In genomic region chr13:46665630-46666482, GRCh38 we compare ENCODE assay signal across 8 cellular contexts.
DNase-seq lines count a peak whose midpoint lies in the region; ATAC-seq, FAIRE-seq and TF ChIP-seq lines count a peak whose summit lies in the region.

No MANE protein-coding gene starts in this region.

- TF ChIP-seq CTCF in 22Rv1 (IDR thresholded peaks at IDR 0.05), result no peak
- no peak for TF ChIP-seq CTCF in SU-DHL-6 (IDR thresholded peaks at IDR 0.05; ENCODE audit: insufficient read depth, low read length, poor library complexity, severe bottlenecking)
- TF ChIP-seq CTCF in HepG2 (CRISPR knock-in tag; IDR thresholded peaks at IDR 0.05), result no peak

- H3K27me3 ChIP-seq in SU-DHL-6 (ENCODE audit: low read length), result no peaks in the 10 kb centered on the region
- H3K27me3 ChIP-seq in HepG2 (ENCODE audit: control insufficient read depth in 1 of 2, insufficient read depth in 2 of 2, low read length in 2 of 2), result no peaks in the 10 kb centered on the region

- no peak for TF ChIP-seq RAD21 in HepG2 (CRISPR knock-in tag; IDR thresholded peaks at IDR 0.05)

- ATAC-seq in HepG2, result peak; percentile 99

- peak overlapping the region; percentile 66 for H3K4me2 ChIP-seq in SU-DHL-6 (ENCODE audit: low read depth, low read length, poor library complexity, severe bottlenecking)
- H3K4me2 ChIP-seq in HepG2 (ENCODE audit: low read depth, low read length), result peak overlapping the region; percentile 73

- DNase-seq in GM19239 (ENCODE audit: insufficient read length, low spot score) (no peak), HepG2 (ENCODE audit: low spot score) (peak; percentile 70), UCSD-AML1 (lab: John Stamatoyannopoulos, UW; ENCODE audit: unreplicated experiment) (no peak), mesenteric fat pad (ENCODE audit: low spot score) (no peak)
- DNase-seq in activated CD8-positive, alpha-beta memory T cell treated with anti-CD3 and anti-CD28 coated beads for 24 hours, result no peak
- no peak for DNase-seq in stimulated activated CD4-positive, alpha-beta T cell treated with anti-CD3 and anti-CD28 coated beads, Interleukin-4, amount 100 ng/mL, for 24 hours

- CTCF ChIA-PET in HepG2 (lab: Yijun Ruan, JAX; ENCODE audit: low intra/inter-chr PET ratio, low total read pairs), result no interaction called here

- BruUV-seq in HepG2 (replicated peaks; lab: Mats Ljungman, UMichigan), result TSS peak; percentile 95

- in situ Hi-C loops in HepG2 (cut with HindIII; ENCODE audit: extremely low pct_ligation_motif_present, low pct_unique_long_range_greater_than_20kb), result no loop called here

- H3K27ac ChIP-seq in 22Rv1, result peak overlapping the region; percentile 76
- peak overlapping the region; percentile 5; the same call in 1 of the 2 replicates for H3K27ac ChIP-seq in SU-DHL-6 (ENCODE audit: low read depth, low read length)
- peak overlapping the region; percentile 75 for H3K27ac ChIP-seq in HepG2 (ENCODE audit: extremely low read length, insufficient read depth, low read length)

- POLR2A ChIA-PET in HepG2 (lab: Yijun Ruan, JAX), result interaction anchor here (0.7 to 1.7 kb wide), 10 partner anchors 9 to 132 kb away, joined by 3 to 9 read pairs (median 3); partner anchors contain the start of gene LRCH1

- intact Hi-C loops in HepG2 (cut with micrococcal nuclease; ENCODE audit: unreplicated experiment), result loop anchor here (1.0 kb wide), 1 partner anchor 10 kb away; no protein-coding TSS in a partner anchor

- H3K4me3 ChIP-seq in SU-DHL-6 (ENCODE audit: insufficient read depth, low read length, poor library complexity, severe bottlenecking), result no peak overlapping the region
- H3K4me3 ChIP-seq in HepG2 (replicated peaks in 1 of 3; ENCODE audit: insufficient read depth in 1 of 3, low read depth in 2 of 3, low read length in 3 of 3), result peak overlapping the region; percentile 29 to 55 (median 53)

- WGBS in HepG2 (ENCODE audit: low lambda C conversion rate), result 1% methylated on average over 7 of the region's 7 CpGs

- H2AFZ ChIP-seq in SU-DHL-6 (ENCODE audit: low read depth, low read length, severe bottlenecking), result no peak overlapping the region
- no peak overlapping the region for H2AFZ ChIP-seq in HepG2 (ENCODE audit: low read length)

- TF ChIP-seq EP300 in HepG2 (IDR thresholded peaks at IDR 0.05; ENCODE audit: low read depth in 2 of 2, low read length in 2 of 2) (no peak), HepG2 (CRISPR knock-in tag; IDR thresholded peaks at IDR 0.05; ENCODE audit: borderline replicate concordance) (no peak)

- peak in 1 of 2 experiments; percentile 63; a peak in 1 of 4 replicates for TF ChIP-seq POLR2A in HepG2 (IDR thresholded peaks at IDR 0.05; ENCODE audit: insufficient read depth in 1 of 2, low read depth in 2 of 2, low read length in 2 of 2)

- H3K36me3 ChIP-seq in SU-DHL-6 (ENCODE audit: low read length) (no peaks in the 10 kb centered on the region), HepG2 (replicated peaks in 1 of 2; ENCODE audit: control insufficient read depth in 1 of 2, insufficient read depth in 2 of 2, low read length in 2 of 2) (peaks cover 7 to 11% of the 10 kb centered on the region in 2 experiments; a peak in 2 of 5 replicates)

- FAIRE-seq in GM19239 (lab: Jason Lieb, UNC) (peak; percentile 82), HepG2 (lab: Jason Lieb, UNC) (peak; percentile 88)

- H3K4me1 ChIP-seq in HepG2 (ENCODE audit: insufficient read depth, low read length), result peaks cover 63% of the 10 kb centered on the region

- no peak overlapping the region for H3K9ac ChIP-seq in SU-DHL-6 (ENCODE audit: low read length)
- peak overlapping the region; percentile 55 for H3K9ac ChIP-seq in HepG2 (ENCODE audit: insufficient read depth, low read depth, low read length)

- H3K79me2 ChIP-seq in SU-DHL-6 (ENCODE audit: insufficient read depth, low read length) (peaks cover 31% of the 10 kb centered on the region), HepG2 (ENCODE audit: insufficient read depth, low read length) (peaks cover 38% of the 10 kb centered on the region)

- no peaks in the 10 kb centered on the region for H3K9me3 ChIP-seq in SU-DHL-6 (ENCODE audit: insufficient read depth, low read length)
- no peaks in the 10 kb centered on the region for H3K9me3 ChIP-seq in HepG2 (ENCODE audit: low read length)

- H4K20me1 ChIP-seq in SU-DHL-6 (ENCODE audit: low read depth, low read length) (no peaks in the 10 kb centered on the region; the same call in 1 of the 2 replicates), HepG2 (ENCODE audit: insufficient read depth, low read length) (no peaks in the 10 kb centered on the region)

- H3K9me2 ChIP-seq in SU-DHL-6 (replicated peaks; ENCODE audit: insufficient read depth, low read length), result no peaks in the 10 kb centered on the region

- H3F3A ChIP-seq in SU-DHL-6 (ENCODE audit: insufficient read depth), result no peaks in the 10 kb centered on the region

TF ChIP-seq in HepG2, 621 proteins besides CTCF, POLR2A, EP300 and RAD21 (continues in another document):
- TF ChIP-seq KLF13 (CRISPR knock-in tag; IDR thresholded peaks at IDR 0.05) (no peak), TCF7L2 (IDR thresholded peaks at IDR 0.05; ENCODE audit: low read depth, low read length) (no peak), SOX5 (CRISPR knock-in tag; IDR thresholded peaks at IDR 0.05; ENCODE audit: borderline replicate concordance) (peak; percentile 33; the same call in 1 of the 2 replicates), XRCC5 (optimal IDR thresholded peaks at IDR 0.05; ENCODE audit: low read length) (no peak), ZNF549 (CRISPR knock-in tag; IDR thresholded peaks at IDR 0.05) (no peak), DMAP1 (CRISPR knock-in tag; IDR thresholded peaks at IDR 0.05) (no peak), TOPORS (CRISPR knock-in tag; IDR thresholded peaks at IDR 0.05) (no peak), ATF7 (IDR thresholded peaks at IDR 0.05) (no peak), ATF7 (CRISPR knock-in tag; IDR thresholded peaks at IDR 0.05) (no peak), ZNF83 (CRISPR knock-in tag; IDR thresholded peaks at IDR 0.05; ENCODE audit: borderline replicate concordance) (no peak), NR2F1 (CRISPR knock-in tag; IDR thresholded peaks at IDR 0.05) (no peak), TAF1 (CRISPR knock-in tag; IDR thresholded peaks at IDR 0.05) (peak; percentile 45; the same call in 1 of the 2 replicates), CCAR2 (optimal IDR thresholded peaks at IDR 0.05; ENCODE audit: low read depth, low read length) (no peak), ZNF772 (CRISPR knock-in tag; IDR thresholded peaks at IDR 0.05) (no peak), ZFAT (CRISPR knock-in tag; conservative IDR thresholded peaks at IDR 0.05) (no peak), TRAFD1 (CRISPR knock-in tag; IDR thresholded peaks at IDR 0.05; ENCODE audit: borderline replicate concordance) (no peak), ZFX (CRISPR knock-in tag; IDR thresholded peaks at IDR 0.05; ENCODE audit: low read depth) (peak; percentile 46; the same call in 1 of the 2 replicates), BHLHE40 (IDR thresholded peaks at IDR 0.05; ENCODE audit: low read length) (no peak), FOXA3 (CRISPR knock-in tag; IDR thresholded peaks at IDR 0.05) (peak; percentile 95), FOXA1 (IDR thresholded peaks at IDR 0.05) (peak; percentile 53; the same call in 1 of the 2 replicates), FOXA1 (CRISPR knock-in tag; IDR thresholded peaks at IDR 0.05) (peak; percentile 93), JARID2 (CRISPR knock-in tag; IDR thresholded peaks at IDR 0.05; ENCODE audit: insufficient replicate concordance) (no peak), ZFP36L1 (CRISPR knock-in tag; IDR thresholded peaks at IDR 0.05) (no peak)
- TF ChIP-seq, protein P1, sequence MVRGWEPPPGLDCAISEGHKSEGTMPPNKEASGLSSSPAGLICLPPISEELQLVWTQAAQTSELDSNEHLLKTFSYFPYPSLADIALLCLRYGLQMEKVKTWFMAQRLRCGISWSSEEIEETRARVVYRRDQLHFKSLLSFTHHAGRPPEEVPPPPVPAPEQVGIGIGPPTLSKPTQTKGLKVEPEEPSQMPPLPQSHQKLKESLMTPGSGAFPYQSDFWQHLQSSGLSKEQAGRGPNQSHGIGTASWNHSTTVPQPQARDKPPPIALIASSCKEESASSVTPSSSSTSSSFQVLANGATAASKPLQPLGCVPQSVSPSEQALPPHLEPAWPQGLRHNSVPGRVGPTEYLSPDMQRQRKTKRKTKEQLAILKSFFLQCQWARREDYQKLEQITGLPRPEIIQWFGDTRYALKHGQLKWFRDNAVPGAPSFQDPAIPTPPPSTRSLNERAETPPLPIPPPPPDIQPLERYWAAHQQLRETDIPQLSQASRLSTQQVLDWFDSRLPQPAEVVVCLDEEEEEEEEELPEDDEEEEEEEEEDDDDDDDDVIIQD (CRISPR knock-in tag; IDR thresholded peaks at IDR 0.05; ENCODE audit: low read depth), result peak; percentile 22; the same call in 1 of the 2 replicates
- TF ChIP-seq, protein P2, sequence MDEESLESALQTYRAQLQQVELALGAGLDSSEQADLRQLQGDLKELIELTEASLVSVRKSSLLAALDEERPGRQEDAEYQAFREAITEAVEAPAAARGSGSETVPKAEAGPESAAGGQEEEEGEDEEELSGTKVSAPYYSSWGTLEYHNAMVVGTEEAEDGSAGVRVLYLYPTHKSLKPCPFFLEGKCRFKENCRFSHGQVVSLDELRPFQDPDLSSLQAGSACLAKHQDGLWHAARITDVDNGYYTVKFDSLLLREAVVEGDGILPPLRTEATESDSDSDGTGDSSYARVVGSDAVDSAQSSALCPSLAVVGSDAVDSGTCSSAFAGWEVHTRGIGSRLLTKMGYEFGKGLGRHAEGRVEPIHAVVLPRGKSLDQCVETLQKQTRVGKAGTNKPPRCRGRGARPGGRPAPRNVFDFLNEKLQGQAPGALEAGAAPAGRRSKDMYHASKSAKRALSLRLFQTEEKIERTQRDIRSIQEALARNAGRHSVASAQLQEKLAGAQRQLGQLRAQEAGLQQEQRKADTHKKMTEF (CRISPR knock-in tag; IDR thresholded peaks at IDR 0.05), result no peak

Comparison
In these comparisons a context has a peak if more than half of its experiments do, and no peak if none do; other contexts are left out.
1. H3K27ac ChIP-seq: peak in every context shown above with its lines; median percentile 76 in 22Rv1; 75 in HepG2; 5 in SU-DHL-6.